ENCODE assay signal across 23 cellular contexts in genomic region chr9:81680506-81680905, GRCh38.
A peak's percentile ranks its signal among the peaks of the same experiment; 100 is the strongest.
DNase-seq lines count a peak whose midpoint lies in the region; ATAC-seq lines count a peak whose summit lies in the region.
"Had no signal": no experiment of that assay in that cellular context is flagged by ENCODE, and none has a peak within 500 bp of the region (broad histone marks: within the 10 kb centered on the region; RNA-seq: fewer than 3 reads in every experiment).

No MANE protein-coding gene starts in this region.

- H3K27ac Mint-ChIP-seq in memory B cell = peak overlapping the region; percentile 25
- H3K27ac Mint-ChIP-seq: CD4-positive, alpha-beta T cell had no signal

- H3K4me1 ChIP-seq in subcutaneous abdominal adipose tissue (ENCODE audit: control insufficient read depth in 5 of 5, insufficient read depth in 5 of 5, low read length in 5 of 5) = peaks cover 0 to 56% (median 47%) of the 10 kb centered on the region in 5 donors
- H3K4me1 ChIP-seq: BE2C had no signal

- H3K4me3 ChIP-seq in subcutaneous abdominal adipose tissue (ENCODE audit: low read depth in 1 of 5, low read length in 5 of 5) = no peak overlapping the region
- H3K4me3 ChIP-seq: GM12878, PC-9 had no signal

- H3K27me3 ChIP-seq in subcutaneous abdominal adipose tissue (ENCODE audit: control insufficient read depth in 5 of 5, insufficient read depth in 4 of 5, low read length in 5 of 5) = no peaks in the 10 kb centered on the region
- H3K27me3 ChIP-seq: BE2C had no signal

- H3K9me3 ChIP-seq in subcutaneous abdominal adipose tissue (ENCODE audit: control insufficient read depth in 5 of 5, low read length in 5 of 5) = no peaks in the 10 kb centered on the region
- H3K9me3 ChIP-seq: BE2C had no signal

- H3K27ac ChIP-seq in subcutaneous abdominal adipose tissue (ENCODE audit: low read depth, low read length) = peak overlapping the region; percentile 24
- H3K27ac ChIP-seq: PC-9, RWPE1 had no signal

- no peak overlapping the region for H3K9ac ChIP-seq in subcutaneous abdominal adipose tissue (ENCODE audit: low read length in 5 of 5)

- peak; percentile 54 for DNase-seq in NCI-H82 (lab: John Stamatoyannopoulos, UW)
- no peak for DNase-seq in NCI-H82 treated with DMSO at 0.1 percent for 48 hours (lab: John Stamatoyannopoulos, UW; ENCODE audit: unreplicated experiment)
- DNase-seq in NCI-H69 (lab: John Stamatoyannopoulos, UW) = peak; percentile 33
- DNase-seq in memory B cell (ENCODE audit: low spot score in 2 of 2) = no peak
- DNase-seq in cortex of kidney (lab: John Stamatoyannopoulos, UW) = no peak
- no peak for DNase-seq in NCI-H187 (lab: John Stamatoyannopoulos, UW)
- DNase-seq: BE2C; CD4-positive, alpha-beta T cell; DMS153; EL; GOT3; NCI-H1092 treated with DMSO at 0.1 percent for 48 hours; NCI-H146; NCI-H2081 treated with DMSO at 0.1 percent for 48 hours; NCI-H446; NCI-H748 treated with DMSO at 0.1 percent for 48 hours; PC-9; SIG-M5 had no signal

- no peaks in the 10 kb centered on the region for H3K9me3 Mint-ChIP-seq in memory B cell
- H3K9me3 Mint-ChIP-seq: CD4-positive, alpha-beta T cell had no signal

- no peaks in the 10 kb centered on the region for H3K27me3 Mint-ChIP-seq in memory B cell

- H3K36me3 Mint-ChIP-seq in memory B cell = peaks cover 18% of the 10 kb centered on the region

- ATAC-seq in memory B cell (ENCODE audit: low read depth) (no peak), GM18870 (IDR thresholded peaks at IDR 0.05; ENCODE audit: unreplicated experiment) (no peak)
- ATAC-seq: GM12878, SK-N-SH treated with all-trans-retinoic acid at 6 μM for 48 hours had no signal

- no peak overlapping the region for H3K4me3 Mint-ChIP-seq in memory B cell
- H3K4me3 Mint-ChIP-seq: CD4-positive, alpha-beta T cell had no signal

- H3K36me3 ChIP-seq in subcutaneous abdominal adipose tissue (ENCODE audit: control insufficient read depth in 5 of 5, insufficient read depth in 5 of 5, low read length in 5 of 5) = peaks cover 17 to 31% (median 20%) of the 10 kb centered on the region in 5 donors

- peaks cover 26% of the 10 kb centered on the region for H3K4me1 Mint-ChIP-seq in memory B cell

Comparison
In these comparisons a context has a peak if more than half of its experiments do, and no peak if none do; other contexts are left out.
1. DNase-seq: peak in NCI-H82 (single experiment) and NCI-H69 (single experiment); none in NCI-H82 treated with DMSO at 0.1 percent for 48 hours (single experiment), memory B cell (0 of 2), cortex of kidney (single experiment) and NCI-H187 (0 of 2).